In genomic region chr18:47791461-47791860, GRCh38 we compare ENCODE assay signal across 5 cellular contexts.
"Had no signal": no experiment of that assay in that cellular context is flagged by ENCODE, and none has a peak within 500 bp of the region (broad histone marks: within the 10 kb centered on the region; RNA-seq: fewer than 3 reads in every experiment).

No MANE protein-coding gene starts in this region.

- H3K4me3 Mint-ChIP-seq: GM23338, H9 had no signal

- H3K27ac Mint-ChIP-seq: GM23338, H9 had no signal

- H3K4me2 ChIP-seq: GM23338 had no signal

- H3K4me3 ChIP-seq: GM23338, K562 had no signal

- ATAC-seq: GM23338, K562 had no signal

- DNase-seq: H9, HCEC 1CT, IMR-90 had no signal
